In genomic region chr2:120625865-120626560, GRCh38 we compare ENCODE assay signal across 12 cellular contexts.
DNase-seq lines count a peak whose midpoint lies in the region; ATAC-seq and TF ChIP-seq lines count a peak whose summit lies in the region.
"Had no signal": no experiment of that assay in that cellular context is flagged by ENCODE, and none has a peak within 500 bp of the region (broad histone marks: within the 10 kb centered on the region; RNA-seq: fewer than 3 reads in every experiment).

No MANE protein-coding gene starts in this region.

- DNase-seq in COR-L47 (lab: John Stamatoyannopoulos, UW) (peak; percentile 91), NCI-H2081 treated with DMSO at 0.1 percent for 48 hours (lab: John Stamatoyannopoulos, UW) (peak; percentile 79), breast epithelium (ENCODE audit: low spot score in 2 of 2) (peak; percentile 90 to 94), mucosa of descending colon (peak in 1 of 3 donors; percentile 23), foreskin fibroblast (no peak), occipital lobe (lab: John Stamatoyannopoulos, UW) (no peak)
- DNase-seq in stimulated activated CD8-positive, alpha-beta memory T cell treated with anti-CD3 and anti-CD28 coated beads, Interleukin-4, amount 100 ng/mL, for 48 hours, result no peak
- DNase-seq: cerebellar nuclear complex; IMR-90; stimulated activated naive CD8-positive, alpha-beta T cell treated with anti-CD3 and anti-CD28 coated beads, Interleukin-15, Interleukin-2, amounts not matched to agents 100 U/mL and 50 U/mL, for 24 hours; T-helper 9 cell had no signal

- peak overlapping the region; percentile 85 to 92 for H3K27ac ChIP-seq in breast epithelium

- peak; percentile 74 for ATAC-seq in mucosa of descending colon
- no peak for ATAC-seq in HG03135 (IDR thresholded peaks at IDR 0.05; ENCODE audit: unreplicated experiment)
- ATAC-seq: stimulated activated naive CD8-positive, alpha-beta T cell treated with anti-CD3 and anti-CD28 coated beads, Interleukin-15, Interleukin-2, amounts not matched to agents 100 U/mL and 50 U/mL, for 24 hours had no signal

- no peak overlapping the region for H3K4me3 ChIP-seq in breast epithelium
- no peak overlapping the region for H3K4me3 ChIP-seq in mucosa of descending colon
- no peak overlapping the region for H3K4me3 ChIP-seq in foreskin fibroblast (ENCODE audit: low read depth in 1 of 2, low read length in 2 of 2)

- H3K27me3 ChIP-seq in breast epithelium, result no peaks in the 10 kb centered on the region

- no peaks in the 10 kb centered on the region for H3K36me3 ChIP-seq in breast epithelium
- no peaks in the 10 kb centered on the region for H3K36me3 ChIP-seq in mucosa of descending colon (ENCODE audit: low read depth)

- TF ChIP-seq POLR2A in breast epithelium (IDR thresholded peaks at IDR 0.05), result no peak

- no peaks in the 10 kb centered on the region for H3K9me3 ChIP-seq in breast epithelium
- peaks cover 2% of the 10 kb centered on the region for H3K9me3 ChIP-seq in mucosa of descending colon

- H3K4me1 ChIP-seq in breast epithelium (peaks cover 0 to 4% of the 10 kb centered on the region in 2 donors), mucosa of descending colon (ENCODE audit: low read depth) (peaks cover 4% of the 10 kb centered on the region)

- no peak for TF ChIP-seq CTCF in breast epithelium (IDR thresholded peaks at IDR 0.05)
- no peak for TF ChIP-seq CTCF in mucosa of descending colon (IDR thresholded peaks at IDR 0.05)
- TF ChIP-seq CTCF in foreskin fibroblast (IDR thresholded peaks at IDR 0.05; ENCODE audit: low read depth, low read length), result no peak

- intact Hi-C loops in breast epithelium (cut with DNase I; ENCODE audit: low total_unique reads), result no loop called here
- intact Hi-C loops in mucosa of descending colon (cut with DNase I, micrococcal nuclease), result no loop called here

Comparison
In these comparisons a context has a peak if more than half of its experiments do, and no peak if none do; other contexts are left out.
1. DNase-seq: peak in COR-L47 (single experiment), NCI-H2081 treated with DMSO at 0.1 percent for 48 hours (single experiment) and breast epithelium (2 of 2); none in stimulated activated CD8-positive, alpha-beta memory T cell treated with anti-CD3 and anti-CD28 coated beads, Interleukin-4, amount 100 ng/mL, for 48 hours (single experiment), foreskin fibroblast (0 of 2) and occipital lobe (single experiment).